ENCODE assay signal across 9 cellular contexts in genomic region chr10:73991846-73992245, GRCh38. TPM values are rescaled to one million over a fixed set of nuclear protein-coding genes. Genes with fewer than 3 reads are reported as not detected.
DNase-seq lines count a peak whose midpoint lies in the region; ATAC-seq and TF ChIP-seq lines count a peak whose summit lies in the region.
"Had no signal": no experiment of that assay in that cellular context is flagged by ENCODE, and none has a peak within 500 bp of the region (broad histone marks: within the 10 kb centered on the region; RNA-seq: fewer than 3 reads in every experiment).

No MANE protein-coding gene starts in this region.

- no peaks in the 10 kb centered on the region for H3K36me3 Mint-ChIP-seq in dendritic cell treated with granulocyte-macrophage colony-stimulating factor and Interleukin-4, amounts not matched to agents 40 ng/mL and 50 ng/mL, for 4 days (ENCODE audit: low read depth)

- H3K27ac ChIP-seq in testis (no peak overlapping the region), A673 (ENCODE audit: low read depth, low read length, poor library complexity, severe bottlenecking) (no peak overlapping the region)

- intact Hi-C loops in dendritic cell treated with granulocyte-macrophage colony-stimulating factor and Interleukin-4, amounts not matched to agents 40 ng/mL and 50 ng/mL, for 4 days (cut with micrococcal nuclease) = no loop called here
- intact Hi-C loops in testis (cut with DNase I; ENCODE audit: low total_unique reads) (no loop called here), A673 (cut with micrococcal nuclease; ENCODE audit: unreplicated experiment) (no loop called here)

- peak overlapping the region; percentile 32 for H3K4me3 Mint-ChIP-seq in dendritic cell treated with granulocyte-macrophage colony-stimulating factor and Interleukin-4, amounts not matched to agents 40 ng/mL and 50 ng/mL, for 4 days

- H3K36me3 ChIP-seq in testis (ENCODE audit: low read depth, missing control alignments) (no peaks in the 10 kb centered on the region), A673 (ENCODE audit: insufficient read depth, low read length, poor library complexity, severe bottlenecking) (no peaks in the 10 kb centered on the region)

- DNase-seq in UCSD-AML1 (lab: John Stamatoyannopoulos, UW; ENCODE audit: unreplicated experiment) (peak; percentile 76), NCI-H226 (no peak), testis (no peak), A673 (ENCODE audit: low spot score) (no peak)
- DNase-seq in stimulated activated CD8-positive, alpha-beta memory T cell treated with anti-CD3 and anti-CD28 coated beads, Interleukin-15, amount 100 ng/mL, for 1 hour (ENCODE audit: low read depth) = peak; percentile 53

- H3K27me3 ChIP-seq in testis (no peaks in the 10 kb centered on the region), A673 (replicated peaks; ENCODE audit: insufficient read depth, low read depth, low read length, poor library complexity) (no peaks in the 10 kb centered on the region)

- H3K4me1 Mint-ChIP-seq in dendritic cell treated with granulocyte-macrophage colony-stimulating factor and Interleukin-4, amounts not matched to agents 40 ng/mL and 50 ng/mL, for 4 days (ENCODE audit: low read depth) = peaks cover 57% of the 10 kb centered on the region

- H3K27me3 Mint-ChIP-seq in dendritic cell treated with granulocyte-macrophage colony-stimulating factor and Interleukin-4, amounts not matched to agents 40 ng/mL and 50 ng/mL, for 4 days = no peaks in the 10 kb centered on the region

- H3K4me1 ChIP-seq in testis (peaks cover 6% of the 10 kb centered on the region), A673 (ENCODE audit: insufficient read depth, low read length, poor library complexity, severe bottlenecking) (peaks cover 12% of the 10 kb centered on the region)

- WGBS in testis, 2 donors = 78 to 80% methylated on average over 6 of the region's 6 CpGs

- H3K9me3 Mint-ChIP-seq in dendritic cell treated with granulocyte-macrophage colony-stimulating factor and Interleukin-4, amounts not matched to agents 40 ng/mL and 50 ng/mL, for 4 days = no peaks in the 10 kb centered on the region

- no TSS peak for BruUV-seq in A673 (replicated peaks; lab: Mats Ljungman, UMichigan)

- no peak for TF ChIP-seq POLR2A in testis (IDR thresholded peaks at IDR 0.05)

- peak overlapping the region; percentile 85 for H3K27ac Mint-ChIP-seq in dendritic cell treated with granulocyte-macrophage colony-stimulating factor and Interleukin-4, amounts not matched to agents 40 ng/mL and 50 ng/mL, for 4 days

- POLR2A ChIA-PET in A673 (lab: Charles Lee; ENCODE audit: low non-redundant PET) = no interaction called here

- H3K4me3 ChIP-seq in testis (no peak overlapping the region), A673 (ENCODE audit: low read depth, low read length, poor library complexity, severe bottlenecking) (no peak overlapping the region)
- H3K4me3 ChIP-seq: skin epidermis had no signal

- H3K9me3 ChIP-seq in testis (no peaks in the 10 kb centered on the region), A673 (ENCODE audit: low read depth, low read length, poor library complexity, severe bottlenecking) (no peaks in the 10 kb centered on the region)

- TF ChIP-seq CTCF in testis (IDR thresholded peaks at IDR 0.05) (no peak), A673 (conservative IDR thresholded peaks at IDR 0.05; ENCODE audit: low read depth, low read length) (no peak)

- CTCF ChIA-PET in A673 (lab: Charles Lee) = interaction anchor here (0.6 kb wide), 1 partner anchor 13 kb away, joined by 7 read pairs; no protein-coding TSS in a partner anchor

- ATAC-seq in GM19438 (IDR thresholded peaks at IDR 0.05; ENCODE audit: low read depth, unreplicated experiment) (peak; percentile 77), GM18868 (IDR thresholded peaks at IDR 0.05; ENCODE audit: unreplicated experiment) (no peak)

RNA-seq across cellular contexts. Expression of gene VCL, which starts 6.1 kb away (rescaled TPM):
- 100 to 1,000 TPM; 267 to 272 TPM for total RNA-seq in testis
- polyA plus RNA-seq in testis (ENCODE audit: insufficient read depth, low read depth, low replicate concordance) = 106 TPM
- 159 and 176 TPM in 2 replicates for total RNA-seq in A673 (2021)

Comparison
In these comparisons a context has a peak if more than half of its experiments do, and no peak if none do; other contexts are left out.
1. DNase-seq: peak in UCSD-AML1 (single experiment) and stimulated activated CD8-positive, alpha-beta memory T cell treated with anti-CD3 and anti-CD28 coated beads, Interleukin-15, amount 100 ng/mL, for 1 hour (single experiment); none in NCI-H226 (single experiment), testis (single experiment) and A673 (single experiment).